ENCODE assay signal across 1 cellular context in the genomic region with DNA sequence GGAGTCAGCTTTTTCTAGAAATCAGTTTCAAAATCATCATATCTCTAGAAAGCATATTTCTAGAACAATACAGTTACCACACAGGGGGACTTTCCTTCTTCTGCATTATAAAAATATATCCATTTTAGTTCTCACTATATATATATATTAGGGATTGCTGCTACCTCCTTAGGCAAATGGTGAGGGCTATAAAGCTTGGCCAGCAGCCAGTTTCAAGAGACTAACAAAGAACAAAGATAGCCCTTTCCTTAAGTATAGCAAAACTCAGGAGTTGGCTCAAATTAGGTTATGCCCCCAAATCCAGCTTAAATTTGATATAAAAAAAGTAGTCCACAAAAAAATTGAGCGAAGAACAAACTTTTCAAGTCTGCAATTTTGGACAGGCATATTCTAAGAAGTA.
TF ChIP-seq lines count a peak whose summit lies in the region.

No MANE protein-coding gene starts in this region.

TF ChIP-seq in K562, 482 proteins besides CTCF, POLR2A, EP300 and RAD21:
- TF ChIP-seq FOXK1 (CRISPR knock-in tag; IDR thresholded peaks at IDR 0.05; ENCODE audit: borderline replicate concordance) (no peak), CBX2 (IDR thresholded peaks at IDR 0.05; ENCODE audit: insufficient read depth, low read length, poor library complexity, severe bottlenecking) (no peak), NFIC (IDR thresholded peaks at IDR 0.05) (peak; percentile 52)
